8 cellular contexts compared by ENCODE assay signal in genomic region chr3:53044371-53045106, GRCh38. TPM values are rescaled to one million over a fixed set of nuclear protein-coding genes. Genes with fewer than 3 reads are reported as not detected.
DNase-seq lines count a peak whose midpoint lies in the region; TF ChIP-seq lines count a peak whose summit lies in the region.

No MANE protein-coding gene starts in this region.

- no peak for TF ChIP-seq POLR2A in uterus (IDR thresholded peaks at IDR 0.05)

- peaks cover 37% of the 10 kb centered on the region for H3K27me3 ChIP-seq in neutrophil
- no peaks in the 10 kb centered on the region for H3K27me3 ChIP-seq in uterus

- H3K27ac Mint-ChIP-seq in activated naive CD4-positive, alpha-beta T cell treated with anti-CD3 and anti-CD28 coated beads for 36 hours = peak overlapping the region; percentile 90

- H3K4me3 Mint-ChIP-seq in activated naive CD4-positive, alpha-beta T cell treated with anti-CD3 and anti-CD28 coated beads for 36 hours = peak overlapping the region; percentile 90

- TF ChIP-seq CTCF in neutrophil (IDR thresholded peaks at IDR 0.05) (no peak), uterus (IDR thresholded peaks at IDR 0.05) (no peak)

- H3K27ac ChIP-seq in neutrophil (peak overlapping the region; percentile 56), uterus (peak overlapping the region; percentile 80 to 88)

- H3K9me3 ChIP-seq in neutrophil (no peaks in the 10 kb centered on the region), uterus (no peaks in the 10 kb centered on the region)

- H3K9me3 Mint-ChIP-seq in activated naive CD4-positive, alpha-beta T cell treated with anti-CD3 and anti-CD28 coated beads for 36 hours = no peaks in the 10 kb centered on the region

- H3K36me3 ChIP-seq in neutrophil (no peaks in the 10 kb centered on the region), uterus (no peaks in the 10 kb centered on the region)

- no peaks in the 10 kb centered on the region for H3K27me3 Mint-ChIP-seq in activated naive CD4-positive, alpha-beta T cell treated with anti-CD3 and anti-CD28 coated beads for 36 hours (ENCODE audit: low read depth)

- peaks cover 52% of the 10 kb centered on the region for H3K4me1 Mint-ChIP-seq in activated naive CD4-positive, alpha-beta T cell treated with anti-CD3 and anti-CD28 coated beads for 36 hours (ENCODE audit: low read depth)

- intact Hi-C loops in activated naive CD4-positive, alpha-beta T cell treated with anti-CD3 and anti-CD28 coated beads for 36 hours (cut with micrococcal nuclease) = loop anchor here (1.0 to 10.0 kb wide), 3 partner anchors 61 to 510 kb away; partner anchors contain the start of genes NT5DC2 and UQCC5
- intact Hi-C loops in uterus (cut with DNase I; ENCODE audit: low total_unique reads) = no loop called here

- CTCF ChIA-PET in activated naive CD4-positive, alpha-beta T cell treated with anti-CD3 and anti-CD28 coated beads for 36 hours (lab: Charles Lee) = interaction anchor here (0.6 to 1.2 kb wide), 3 partner anchors 38 to 61 kb away, joined by 3 to 4 read pairs (median 3); no protein-coding TSS in a partner anchor

- peak; percentile 30 for DNase-seq in DMS114 treated with DMSO at 0.1 percent for 48 hours (lab: John Stamatoyannopoulos, UW; ENCODE audit: unreplicated experiment)
- DNase-seq in H4 (ENCODE audit: low spot score) = peak; percentile 13
- DNase-seq in NOMO-1 treated with dmso at 0.1 percent for 144 hours (lab: John Stamatoyannopoulos, UW; ENCODE audit: unreplicated experiment) = peak; percentile 38
- peak; percentile 42 for DNase-seq in activated naive CD4-positive, alpha-beta T cell treated with anti-CD3 and anti-CD28 coated beads for 36 hours
- DNase-seq in germinal center (ENCODE audit: low spot score) = peak; percentile 23
- peak in 1 of 2 donors; percentile 19 for DNase-seq in uterus
- DNase-seq in NCI-H1436 (lab: John Stamatoyannopoulos, UW) = no peak

- H3K4me3 ChIP-seq in neutrophil (ENCODE audit: low read depth in 1 of 2, low read length in 1 of 2) (peak overlapping the region; percentile 64 to 68), uterus (peak overlapping the region; percentile 56 to 93)

- H3K4me1 ChIP-seq in neutrophil (ENCODE audit: control insufficient read depth in 1 of 2, insufficient read depth in 1 of 2, low read depth in 1 of 2, low read length in 1 of 2) (peaks cover 16% of the 10 kb centered on the region in 2 experiments), uterus (no peaks in the 10 kb centered on the region)

- H3K36me3 Mint-ChIP-seq in activated naive CD4-positive, alpha-beta T cell treated with anti-CD3 and anti-CD28 coated beads for 36 hours (ENCODE audit: low read depth) = peaks cover 3% of the 10 kb centered on the region

RNA-seq across cellular contexts. Expression of gene SFMBT1, which starts 1.3 kb away (rescaled TPM):
- total RNA-seq in H4 (2014; rRNA removed; shearing (Covaris generic)) = 3.5 and 8.0 TPM in 2 replicates
- total RNA-seq in activated naive CD4-positive, alpha-beta T cell treated with anti-CD3 and anti-CD28 coated beads for 36 hours = 10 to 100 TPM; 15.1 to 15.4 TPM
- 10 to 100 TPM in 3 of 4 donors, 1 to 10 TPM in 1; 3.3 to 37.9 (median 15.1) TPM for total RNA-seq in uterus
